In the genomic region with DNA sequence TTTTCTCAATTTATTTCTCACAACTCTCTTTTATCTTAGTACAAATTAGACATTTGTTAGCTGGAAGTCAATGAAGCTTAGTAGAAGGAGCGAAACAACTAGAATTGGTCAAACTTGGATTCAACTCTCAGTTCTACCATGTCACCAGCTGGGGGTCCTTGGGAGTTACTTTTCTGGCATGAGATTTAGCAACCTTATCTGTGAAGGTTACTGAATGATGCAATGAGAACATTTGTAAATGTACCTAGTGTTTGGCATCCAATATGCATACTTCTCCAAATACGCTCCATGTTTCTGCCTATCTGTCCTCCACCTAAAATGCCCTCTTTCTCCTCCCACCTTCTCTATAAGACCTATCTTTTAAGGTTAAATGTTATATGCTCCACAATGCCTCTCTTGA, we compare ENCODE assay signal across 22 cellular contexts.
"Had no signal": no experiment of that assay in that cellular context is flagged by ENCODE, and none has a peak within 500 bp of the region (broad histone marks: within the 10 kb centered on the region; RNA-seq: fewer than 3 reads in every experiment).

No MANE protein-coding gene starts in this region.

- DNase-seq: activated B cell treated with CpG ODN at 0.5 μM for 24 hours; activated CD4-positive, alpha-beta T cell treated with anti-CD3 and anti-CD28 coated beads for 36 hours; activated CD8-positive, alpha-beta memory T cell treated with anti-CD3 and anti-CD28 coated beads, Interleukin-2, amount 10 ng/mL, durations not matched to agents 7 days and 5 days; activated CD8-positive, alpha-beta T cell treated with anti-CD3 and anti-CD28 coated beads, Interleukin-2, amount 10 ng/mL, durations not matched to agents 7 days and 5 days; activated naive CD8-positive, alpha-beta T cell treated with anti-CD3 and anti-CD28 coated beads, Interleukin-2, amount 50 U/mL, for 24 hours; activated T-cell treated with anti-CD3 and anti-CD28 coated beads, Interleukin-2, amount 50 U/mL, for 48 hours; anterior cingulate cortex; dermis blood vessel endothelial cell; effector CD4-positive, alpha-beta T cell; kidney glomerular epithelial cell; lower lobe of right lung; mesenchymal stem cell; natural killer cell; occipital lobe; stimulated activated naive CD4-positive, alpha-beta T cell; transverse colon had no signal

- H3K27ac Mint-ChIP-seq: activated B cell treated with CpG ODN at 0.5 μM for 24 hours; activated CD4-positive, alpha-beta T cell treated with anti-CD3 and anti-CD28 coated beads for 36 hours; activated CD8-positive, alpha-beta memory T cell treated with anti-CD3 and anti-CD28 coated beads, Interleukin-2, amount 10 ng/mL, durations not matched to agents 7 days and 5 days; activated CD8-positive, alpha-beta T cell treated with anti-CD3 and anti-CD28 coated beads, Interleukin-2, amount 10 ng/mL, durations not matched to agents 7 days and 5 days; activated naive CD4-positive, alpha-beta T cell treated with anti-CD3 and anti-CD28 coated beads, Interleukin-2, amount 50 U/mL, for 24 hours; activated naive CD8-positive, alpha-beta T cell treated with anti-CD3 and anti-CD28 coated beads, Interleukin-2, amount 50 U/mL, for 24 hours; activated T-helper 2 cell treated with anti-CD3 and anti-CD28 coated beads, Interferon-gamma antibody, Interleukin-2, Interleukin-4, amounts not matched to agents 10 μg/mL and 5 μg/mL and 100 μg/mL, durations not matched to agents 14 hours and 24 hours and 36 hours; natural killer cell; neural progenitor cell had no signal

- H3K4me2 ChIP-seq: neural progenitor cell had no signal

- H3K4me3 ChIP-seq: lower lobe of right lung, neural progenitor cell, right atrium auricular region, transverse colon had no signal

- H3K36me3 ChIP-seq: lower lobe of right lung, neural progenitor cell, right atrium auricular region, transverse colon had no signal

- H3K4me3 Mint-ChIP-seq: activated B cell treated with CpG ODN at 0.5 μM for 24 hours; activated CD4-positive, alpha-beta T cell treated with anti-CD3 and anti-CD28 coated beads for 36 hours; activated CD8-positive, alpha-beta memory T cell treated with anti-CD3 and anti-CD28 coated beads, Interleukin-2, amount 10 ng/mL, durations not matched to agents 7 days and 5 days; activated CD8-positive, alpha-beta T cell treated with anti-CD3 and anti-CD28 coated beads, Interleukin-2, amount 10 ng/mL, durations not matched to agents 7 days and 5 days; activated naive CD4-positive, alpha-beta T cell treated with anti-CD3 and anti-CD28 coated beads, Interleukin-2, amount 50 U/mL, for 24 hours; activated naive CD8-positive, alpha-beta T cell treated with anti-CD3 and anti-CD28 coated beads, Interleukin-2, amount 50 U/mL, for 24 hours; natural killer cell; neural progenitor cell had no signal

- H3K36me3 Mint-ChIP-seq: natural killer cell had no signal

- H3K9me3 ChIP-seq: lower lobe of right lung, right atrium auricular region, transverse colon had no signal

- H3K27me3 Mint-ChIP-seq: activated B cell treated with CpG ODN at 0.5 μM for 24 hours; activated CD4-positive, alpha-beta T cell treated with anti-CD3 and anti-CD28 coated beads for 36 hours; activated CD8-positive, alpha-beta memory T cell treated with anti-CD3 and anti-CD28 coated beads, Interleukin-2, amount 10 ng/mL, durations not matched to agents 7 days and 5 days; activated naive CD4-positive, alpha-beta T cell treated with anti-CD3 and anti-CD28 coated beads, Interleukin-2, amount 50 U/mL, for 24 hours; activated naive CD8-positive, alpha-beta T cell treated with anti-CD3 and anti-CD28 coated beads, Interleukin-2, amount 50 U/mL, for 24 hours had no signal

- ATAC-seq: activated CD4-positive, alpha-beta T cell treated with anti-CD3 and anti-CD28 coated beads for 36 hours; activated CD8-positive, alpha-beta memory T cell treated with anti-CD3 and anti-CD28 coated beads, Interleukin-2, amount 10 ng/mL, durations not matched to agents 7 days and 5 days; activated CD8-positive, alpha-beta T cell treated with anti-CD3 and anti-CD28 coated beads, Interleukin-2, amount 10 ng/mL, durations not matched to agents 7 days and 5 days; activated naive CD8-positive, alpha-beta T cell treated with anti-CD3 and anti-CD28 coated beads, Interleukin-2, amount 50 U/mL, for 24 hours; left lobe of liver; lower lobe of right lung; natural killer cell had no signal

- H3K27ac ChIP-seq: epithelial cell of prostate, lower lobe of right lung, neural progenitor cell, right atrium auricular region, transverse colon had no signal

- H3K9me3 Mint-ChIP-seq: activated B cell treated with CpG ODN at 0.5 μM for 24 hours; activated naive CD4-positive, alpha-beta T cell treated with anti-CD3 and anti-CD28 coated beads, Interleukin-2, amount 50 U/mL, for 24 hours; activated naive CD8-positive, alpha-beta T cell treated with anti-CD3 and anti-CD28 coated beads, Interleukin-2, amount 50 U/mL, for 24 hours; activated T-helper 2 cell treated with anti-CD3 and anti-CD28 coated beads, Interferon-gamma antibody, Interleukin-2, Interleukin-4, amounts not matched to agents 10 μg/mL and 5 μg/mL and 100 μg/mL, durations not matched to agents 14 hours and 24 hours and 36 hours; natural killer cell; neural progenitor cell had no signal

- H3K9ac ChIP-seq: neural progenitor cell had no signal

- H3K27me3 ChIP-seq: neural progenitor cell, right atrium auricular region, transverse colon had no signal

- H2AFZ ChIP-seq: neural progenitor cell had no signal
